Comparison of ENCODE assay signal across 11 cellular contexts in the genomic region with DNA sequence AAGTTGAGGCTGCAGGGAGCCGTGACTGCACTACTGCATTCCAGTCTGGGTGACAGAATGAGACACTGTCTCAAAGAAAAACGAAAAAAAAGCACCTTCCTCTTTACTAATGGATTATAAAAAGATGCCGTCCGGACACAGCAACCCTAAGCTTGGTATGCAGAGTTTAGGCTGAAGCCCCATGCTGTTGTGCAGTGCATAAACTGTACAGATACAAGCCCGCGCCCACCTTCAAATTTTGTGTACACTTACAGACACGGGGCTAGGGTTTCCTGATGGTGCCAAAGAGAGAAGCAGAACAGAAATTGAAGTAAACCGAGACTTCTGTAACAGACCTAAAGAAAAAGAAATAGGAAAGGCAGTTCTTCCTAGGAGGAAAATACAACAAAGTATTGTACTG. TPM values are rescaled to one million over a fixed set of nuclear protein-coding genes. Genes with fewer than 3 reads are reported as not detected.
DNase-seq lines count a peak whose midpoint lies in the region; ATAC-seq and TF ChIP-seq lines count a peak whose summit lies in the region.
"Had no signal": no experiment of that assay in that cellular context is flagged by ENCODE, and none has a peak within 500 bp of the region (broad histone marks: within the 10 kb centered on the region; RNA-seq: fewer than 3 reads in every experiment).

No MANE protein-coding gene starts in this region.

- POLR2A ChIA-PET in RWPE1 (lab: Yijun Ruan, JAX; ENCODE audit: low non-redundant PET): no interaction called here

- H3K36me3 Mint-ChIP-seq in CD14-positive monocyte (peaks cover 24 to 35% of the 10 kb centered on the region in 2 donors), progenitor cell of endocrine pancreas (ENCODE audit: insufficient read depth) (peaks cover 2% of the 10 kb centered on the region)

- CTCF ChIA-PET in RWPE1 (lab: Yijun Ruan, JAX): no interaction called here

- in situ Hi-C loops in G401 (cut with HindIII; ENCODE audit: low sequenced_read_pairs): no loop called here

- H3K4me3 Mint-ChIP-seq in CD14-positive monocyte (peak overlapping the region; percentile 70 to 87), progenitor cell of endocrine pancreas (ENCODE audit: low read depth) (no peak overlapping the region)

- intact Hi-C loops in CD14-positive monocyte (cut with micrococcal nuclease): loop anchor here (5.0 to 10.0 kb wide), 3 partner anchors 101 to 173 kb away; no protein-coding TSS in a partner anchor

- peaks cover 61% of the 10 kb centered on the region for H3K4me1 Mint-ChIP-seq in CD14-positive monocyte
- peaks cover 39% of the 10 kb centered on the region for H3K4me1 Mint-ChIP-seq in progenitor cell of endocrine pancreas (ENCODE audit: low read depth)

- no peak for ATAC-seq in HG02970 (IDR thresholded peaks at IDR 0.05; ENCODE audit: low FRiP score, unreplicated experiment)

- H3K27ac ChIP-seq in RWPE1 (peak overlapping the region; percentile 58), epithelial cell of prostate (peak overlapping the region; percentile 90)

- H3K9me3 Mint-ChIP-seq in CD14-positive monocyte (no peaks in the 10 kb centered on the region), progenitor cell of endocrine pancreas (ENCODE audit: low read depth) (no peaks in the 10 kb centered on the region)

- peak overlapping the region; percentile 94 to 98 (median 96) for H3K27ac Mint-ChIP-seq in CD14-positive monocyte
- H3K27ac Mint-ChIP-seq in progenitor cell of endocrine pancreas: peak overlapping the region; percentile 84

- TF ChIP-seq CTCF in CD14-positive monocyte (IDR thresholded peaks at IDR 0.05) (no peak), RWPE1 (conservative IDR thresholded peaks at IDR 0.05; ENCODE audit: low read depth) (no peak), progenitor cell of endocrine pancreas (IDR thresholded peaks at IDR 0.05; ENCODE audit: unreplicated experiment) (no peak)

- H3K27me3 Mint-ChIP-seq in CD14-positive monocyte (ENCODE audit: low read depth in 3 of 3) (no peaks in the 10 kb centered on the region), progenitor cell of endocrine pancreas (no peaks in the 10 kb centered on the region)

- DNase-seq in CD14-positive monocyte (ENCODE audit: low spot score): no peak
- no peak for DNase-seq in RWPE1 (ENCODE audit: low spot score)
- DNase-seq in epithelial cell of prostate (ENCODE audit: low read depth, low spot score): no peak
- no peak for DNase-seq in progenitor cell of endocrine pancreas (ENCODE audit: low spot score, unreplicated experiment)
- no peak for DNase-seq in A172 (ENCODE audit: low spot score)
- no peak for DNase-seq in G401 (ENCODE audit: low spot score)
- DNase-seq in HT-29 (ENCODE audit: low spot score): no peak
- DNase-seq: COR-L47, MV-4-11, NCI-H524 had no signal

RNA-seq across cellular contexts. Expression of a gene that starts 9.0 kb away (rescaled TPM):
- polyA plus RNA-seq in CD14-positive monocyte: 10 to 100 TPM; 17.2 to 62.1 TPM
- 27.2 and 27.7 TPM in 2 replicates for total RNA-seq in progenitor cell of endocrine pancreas
- total RNA-seq in A172 (2014; rRNA removed; shearing (Covaris generic)): 6.0 and 6.5 TPM in 2 replicates
- not detected in 2 replicates for total RNA-seq in G401 (2014; rRNA removed; shearing (Covaris generic))
- total RNA-seq in HT-29 (2014; rRNA removed; shearing (Covaris generic)): 3.4 and 4.8 TPM in 2 replicates
